Comparison of ENCODE assay signal across 14 cellular contexts in genomic region chr12:2335109-2335508, GRCh38.
DNase-seq lines count a peak whose midpoint lies in the region; ATAC-seq and TF ChIP-seq lines count a peak whose summit lies in the region.
"Had no signal": no experiment of that assay in that cellular context is flagged by ENCODE, and none has a peak within 500 bp of the region (broad histone marks: within the 10 kb centered on the region; RNA-seq: fewer than 3 reads in every experiment).

No MANE protein-coding gene starts in this region.

- peak overlapping the region; percentile 87 for H3K27ac ChIP-seq in hepatocyte
- H3K27ac ChIP-seq in stomach smooth muscle (ENCODE audit: low read length) = peak overlapping the region; percentile 49
- H3K27ac ChIP-seq: HL-60 had no signal

- H4K20me1 ChIP-seq in hepatocyte (ENCODE audit: insufficient read depth, poor library complexity, severe bottlenecking) = no peaks in the 10 kb centered on the region

- H3K4me1 ChIP-seq in hepatocyte (ENCODE audit: insufficient read depth) = peaks cover 32% of the 10 kb centered on the region
- H3K4me1 ChIP-seq in stomach smooth muscle (ENCODE audit: control insufficient read depth, insufficient read depth, low read length) = peaks cover 32% of the 10 kb centered on the region

- H3K4me3 ChIP-seq in hepatocyte = no peak overlapping the region
- H3K4me3 ChIP-seq in stomach smooth muscle (ENCODE audit: low read length in 2 of 2) = no peak overlapping the region
- H3K4me3 ChIP-seq: Peyer's patch, spleen had no signal

- H2AFZ ChIP-seq in hepatocyte = no peak overlapping the region

- no peaks in the 10 kb centered on the region for H3K27me3 ChIP-seq in hepatocyte
- no peaks in the 10 kb centered on the region for H3K27me3 ChIP-seq in stomach smooth muscle (ENCODE audit: control insufficient read depth in 1 of 2, insufficient read depth in 2 of 2, low read length in 2 of 2)
- H3K27me3 ChIP-seq: Peyer's patch, spleen had no signal

- H3K9me3 ChIP-seq in hepatocyte (ENCODE audit: low read depth) = no peaks in the 10 kb centered on the region
- H3K9me3 ChIP-seq in stomach smooth muscle (ENCODE audit: control insufficient read depth in 2 of 2, low read length in 2 of 2) = no peaks in the 10 kb centered on the region
- H3K9me3 ChIP-seq: Peyer's patch, spleen had no signal

- TF ChIP-seq CTCF in hepatocyte (IDR thresholded peaks at IDR 0.05; ENCODE audit: poor library complexity) = no peak

- WGBS in hepatocyte (ENCODE audit: low lambda C conversion rate, missing lambda C conversion rate) = 43% methylated on average over 5 of the region's 5 CpGs

- ATAC-seq in HG03196 (IDR thresholded peaks at IDR 0.05; ENCODE audit: unreplicated experiment) (no peak), HG03097 (IDR thresholded peaks at IDR 0.05; ENCODE audit: low FRiP score, unreplicated experiment) (no peak)
- ATAC-seq: natural killer cell had no signal

- in situ Hi-C loops in G401 (cut with HindIII; ENCODE audit: low sequenced_read_pairs) = no loop called here

- no peak overlapping the region for H3K9ac ChIP-seq in stomach smooth muscle (ENCODE audit: low read length in 2 of 2)

- H3K79me2 ChIP-seq in hepatocyte = no peaks in the 10 kb centered on the region

- no peaks in the 10 kb centered on the region for H3K36me3 ChIP-seq in hepatocyte (replicated peaks; ENCODE audit: insufficient read depth, low read depth)
- H3K36me3 ChIP-seq in stomach smooth muscle (ENCODE audit: control insufficient read depth in 2 of 2, insufficient read depth in 2 of 2, low read length in 2 of 2) = no peaks in the 10 kb centered on the region
- H3K36me3 ChIP-seq: Peyer's patch, spleen had no signal

- H3K4me2 ChIP-seq in hepatocyte = no peak overlapping the region

- no peaks in the 10 kb centered on the region for H3K9me2 ChIP-seq in hepatocyte (replicated peaks; ENCODE audit: insufficient read depth)

- DNase-seq in NCI-H1417 (lab: John Stamatoyannopoulos, UW) = peak in 2 of 3 experiments; percentile 57 to 73
- DNase-seq in NCI-H1417 treated with DMSO at 0.1 percent for 48 hours (lab: John Stamatoyannopoulos, UW) = no peak
- peak; percentile 73 for DNase-seq in NOMO-1 treated with DMSO at 0.1 percent for 48 hours (lab: John Stamatoyannopoulos, UW; ENCODE audit: unreplicated experiment)
- no peak for DNase-seq in hepatocyte (ENCODE audit: low spot score)
- DNase-seq in G401 (ENCODE audit: low spot score) = no peak
- DNase-seq: cortex of kidney, natural killer cell, NCI-H345, Peyer's patch, spleen had no signal

Comparison
In these comparisons a context has a peak if more than half of its experiments do, and no peak if none do; other contexts are left out.
1. DNase-seq: peak in NCI-H1417 (2 of 3) and NOMO-1 treated with DMSO at 0.1 percent for 48 hours (single experiment); none in NCI-H1417 treated with DMSO at 0.1 percent for 48 hours (single experiment), hepatocyte (single experiment) and G401 (single experiment).